Comparison of ENCODE assay signal across 8 cellular contexts in genomic region chr2:113584311-113585067, GRCh38. TPM values are rescaled to one million over a fixed set of nuclear protein-coding genes. Genes with fewer than 3 reads are reported as not detected.
DNase-seq lines count a peak whose midpoint lies in the region; ATAC-seq and TF ChIP-seq lines count a peak whose summit lies in the region.
"Not testable (repeated sequence)": the region's sequence is repeated elsewhere in the genome, so short reads cannot be mapped to it uniquely, and the experiment has no call there.

No MANE protein-coding gene starts in this region.

- H3K27me3 Mint-ChIP-seq in activated naive CD8-positive, alpha-beta T cell treated with anti-CD3 and anti-CD28 coated beads for 36 hours; neural crest cell (ENCODE audit: low read depth); stimulated activated naive B cell treated with anti-CD40 and anti-IgM and Interleukin-4, amounts not matched to agents 10 μg/mL and 1 μg/mL and 100 μg/mL, for 72 hours: not testable (repeated sequence)

- peak overlapping the region in 1 of 2 experiments; percentile 28; a peak in 2 of 4 replicates for H3K27ac ChIP-seq in SK-N-SH (ENCODE audit: low read depth in 2 of 2, low read length in 1 of 2)
- not testable (repeated sequence) for H3K27ac ChIP-seq in iPS-20b (ENCODE audit: low read length)

- H3K9me3 Mint-ChIP-seq in activated naive CD8-positive, alpha-beta T cell treated with anti-CD3 and anti-CD28 coated beads for 36 hours; neural crest cell; stimulated activated naive B cell treated with anti-CD40 and anti-IgM and Interleukin-4, amounts not matched to agents 10 μg/mL and 1 μg/mL and 100 μg/mL, for 72 hours: not testable (repeated sequence)

- TF ChIP-seq RAD21 in SK-N-SH (IDR thresholded peaks at IDR 0.05; ENCODE audit: low read length), result not testable (repeated sequence)

- H3K27ac Mint-ChIP-seq in activated naive CD8-positive, alpha-beta T cell treated with anti-CD3 and anti-CD28 coated beads for 36 hours, result peak overlapping the region; percentile 48
- not testable (repeated sequence) for H3K27ac Mint-ChIP-seq in neural crest cell (ENCODE audit: unreplicated experiment)
- H3K27ac Mint-ChIP-seq in stimulated activated naive B cell treated with anti-CD40 and anti-IgM and Interleukin-4, amounts not matched to agents 10 μg/mL and 1 μg/mL and 100 μg/mL, for 72 hours, result peak overlapping the region; percentile 47

- H3K27me3 ChIP-seq in BE2C; SK-N-SH (ENCODE audit: insufficient read depth); endocrine pancreas (ENCODE audit: control insufficient read depth, insufficient read depth, low read length); iPS-20b (ENCODE audit: insufficient read depth, low read length): not testable (repeated sequence)

- peak overlapping the region; percentile 99 for H3K4me2 ChIP-seq in SK-N-SH

- H3K36me3 Mint-ChIP-seq in activated naive CD8-positive, alpha-beta T cell treated with anti-CD3 and anti-CD28 coated beads for 36 hours; neural crest cell (ENCODE audit: low read depth); stimulated activated naive B cell treated with anti-CD40 and anti-IgM and Interleukin-4, amounts not matched to agents 10 μg/mL and 1 μg/mL and 100 μg/mL, for 72 hours: not testable (repeated sequence)

- H2AFZ ChIP-seq in SK-N-SH (ENCODE audit: low read depth), result not testable (repeated sequence)

- CTCF ChIA-PET in SK-N-SH (lab: Yijun Ruan, JAX), result not testable (repeated sequence)

- H3K36me3 ChIP-seq in BE2C; SK-N-SH (replicated peaks in 1 of 2; ENCODE audit: control insufficient read depth in 1 of 2, insufficient read depth in 2 of 2, low read length in 1 of 2); endocrine pancreas (ENCODE audit: control insufficient read depth, insufficient read depth, low read length); iPS-20b (ENCODE audit: insufficient read depth, low read depth, low read length): not testable (repeated sequence)

- H3K79me2 ChIP-seq in SK-N-SH (ENCODE audit: insufficient read depth), result not testable (repeated sequence)

- peak overlapping the region; percentile 80 for H3K4me3 Mint-ChIP-seq in activated naive CD8-positive, alpha-beta T cell treated with anti-CD3 and anti-CD28 coated beads for 36 hours
- peak overlapping the region; percentile 85 for H3K4me3 Mint-ChIP-seq in neural crest cell
- H3K4me3 Mint-ChIP-seq in stimulated activated naive B cell treated with anti-CD40 and anti-IgM and Interleukin-4, amounts not matched to agents 10 μg/mL and 1 μg/mL and 100 μg/mL, for 72 hours, result peak overlapping the region; percentile 66 to 70

- WGBS in SK-N-SH (ENCODE audit: low lambda C conversion rate), result 10% methylated on average over 9 of the region's 47 CpGs

- TF ChIP-seq CTCF in BE2C (IDR thresholded peaks at IDR 0.05; ENCODE audit: low read depth, low read length); HFF-Myc (IDR thresholded peaks at IDR 0.05; ENCODE audit: low read depth, low read length, missing control alignments); SK-N-SH (IDR thresholded peaks at IDR 0.05); neural crest cell (conservative IDR thresholded peaks at IDR 0.05): not testable (repeated sequence)

- not testable (repeated sequence) for H3K9me3 ChIP-seq in BE2C; SK-N-SH; endocrine pancreas (ENCODE audit: control insufficient read depth, low read length); iPS-20b (ENCODE audit: insufficient read depth, low read depth, low read length)

- H3K4me1 ChIP-seq in BE2C; SK-N-SH (ENCODE audit: control insufficient read depth in 1 of 2, insufficient read depth in 2 of 2, low read depth in 1 of 2, low read length in 1 of 2); endocrine pancreas (ENCODE audit: control insufficient read depth, insufficient read depth, low read length); iPS-20b (ENCODE audit: insufficient read depth, low read length): not testable (repeated sequence)

- POLR2A ChIA-PET in SK-N-SH (lab: Yijun Ruan, JAX), result not testable (repeated sequence)

- TF ChIP-seq EP300 in SK-N-SH (IDR thresholded peaks at IDR 0.05; ENCODE audit: borderline replicate concordance in 1 of 2, low read depth in 1 of 2, low read length in 1 of 2), result not testable (repeated sequence)

- DNase-seq in BE2C; HFF-Myc (ENCODE audit: extremely low read depth, low read depth); SK-N-SH; neural crest cell (ENCODE audit: low read depth, low spot score); stimulated activated naive B cell treated with anti-CD40 and anti-IgM and Interleukin-4, amounts not matched to agents 10 μg/mL and 1 μg/mL and 100 μg/mL, for 72 hours: not testable (repeated sequence)
- DNase-seq in activated naive CD8-positive, alpha-beta T cell treated with anti-CD3 and anti-CD28 coated beads for 36 hours, result peak; percentile 30

- H3K9ac ChIP-seq in SK-N-SH (peak overlapping the region; percentile 78), iPS-20b (ENCODE audit: low read depth, low read length) (peak overlapping the region; percentile 69; the same call in 1 of the 2 replicates)
- H3K9ac ChIP-seq in endocrine pancreas (ENCODE audit: control insufficient read depth, insufficient read depth, low read length), result not testable (repeated sequence)

- not testable (repeated sequence) for ATAC-seq in stimulated activated naive B cell treated with anti-CD40 and anti-IgM and Interleukin-4, amounts not matched to agents 10 μg/mL and 1 μg/mL and 100 μg/mL, for 72 hours (replicated peaks)

- H3K4me3 ChIP-seq in BE2C (ENCODE audit: low read depth, low read length) (peak overlapping the region; percentile 61), HFF-Myc (replicated peaks; ENCODE audit: low read depth, low read length) (peak overlapping the region; percentile 57), SK-N-SH (ENCODE audit: low read depth in 2 of 2, low read length in 1 of 2) (peak overlapping the region; percentile 53 to 61), endocrine pancreas (ENCODE audit: control insufficient read depth, insufficient read depth, low read length) (peak overlapping the region; percentile 76), iPS-20b (ENCODE audit: low read length) (peak overlapping the region; percentile 73)

- peaks cover 10% of the 10 kb centered on the region for H3K4me1 Mint-ChIP-seq in activated naive CD8-positive, alpha-beta T cell treated with anti-CD3 and anti-CD28 coated beads for 36 hours
- H3K4me1 Mint-ChIP-seq in neural crest cell, result peaks cover 26% of the 10 kb centered on the region
- H3K4me1 Mint-ChIP-seq in stimulated activated naive B cell treated with anti-CD40 and anti-IgM and Interleukin-4, amounts not matched to agents 10 μg/mL and 1 μg/mL and 100 μg/mL, for 72 hours, result peaks cover 13 to 19% of the 10 kb centered on the region in 2 donors

- not testable (repeated sequence) for H3F3A ChIP-seq in SK-N-SH (replicated peaks; ENCODE audit: insufficient read depth)

- H4K20me1 ChIP-seq in SK-N-SH (ENCODE audit: insufficient read depth), result not testable (repeated sequence)

- H3K9me2 ChIP-seq in SK-N-SH, result not testable (repeated sequence)

RNA-seq across cellular contexts. Expression of gene RABL2A, which starts 42.6 kb away (rescaled TPM):
- 12.6 TPM for polyA plus RNA-seq in BE2C (2012; ENCODE audit: insufficient read depth, insufficient read length, low read depth)
- polyA plus RNA-seq in SK-N-SH (2012; rRNA removed), result 26.4 and 30.3 TPM in 2 replicates
- polyA plus RNA-seq in SK-N-SH (2012; cell fraction: cytosol; rRNA removed), result 11.6 and 15.4 TPM in 2 replicates
- 149 and 183 TPM in 2 replicates for polyA plus RNA-seq in SK-N-SH (2012; cell fraction: nucleus; rRNA removed)
- 10 to 100 TPM; 10.2 to 12.9 TPM for total RNA-seq in activated naive CD8-positive, alpha-beta T cell treated with anti-CD3 and anti-CD28 coated beads for 36 hours
- total RNA-seq in neural crest cell, result 34.7 and 35.4 TPM in 2 replicates
